In genomic region chr6:137738197-137738596, GRCh38 we compare ENCODE assay signal across 13 cellular contexts.
DNase-seq lines count a peak whose midpoint lies in the region; FAIRE-seq and TF ChIP-seq lines count a peak whose summit lies in the region.
"Had no signal": no experiment of that assay in that cellular context is flagged by ENCODE, and none has a peak within 500 bp of the region (broad histone marks: within the 10 kb centered on the region; RNA-seq: fewer than 3 reads in every experiment).

No MANE protein-coding gene starts in this region.

- peak; percentile 68 for FAIRE-seq in H54 (lab: Jason Lieb, UNC)

- no peaks in the 10 kb centered on the region for H3K36me3 ChIP-seq in kidney epithelial cell (ENCODE audit: control insufficient read depth, insufficient read depth, low read length)
- H3K36me3 ChIP-seq in HAP-1 (replicated peaks), result no peaks in the 10 kb centered on the region
- H3K36me3 ChIP-seq: gastroesophageal sphincter, spleen had no signal

- no peaks in the 10 kb centered on the region for H3K4me1 ChIP-seq in HAP-1

- no peak overlapping the region for H3K4me3 ChIP-seq in AG09309 (ENCODE audit: control insufficient read depth, low read depth, low read length)
- no peak overlapping the region for H3K4me3 ChIP-seq in astrocyte of the cerebellum (ENCODE audit: low read depth, low read length)
- H3K4me3 ChIP-seq in kidney epithelial cell (ENCODE audit: low read depth, low read length), result no peak overlapping the region
- H3K4me3 ChIP-seq in HAP-1, result no peak overlapping the region
- H3K4me3 ChIP-seq: gastroesophageal sphincter, spleen had no signal

- no peaks in the 10 kb centered on the region; the same call in 1 of the 2 replicates for H3K9me3 ChIP-seq in HAP-1
- H3K9me3 ChIP-seq: gastroesophageal sphincter, SK-N-SH, spleen had no signal

- TF ChIP-seq CTCF in AG09309 (IDR thresholded peaks at IDR 0.05; ENCODE audit: control insufficient read depth, insufficient read depth, low read depth, low read length, missing control alignments) (no peak), astrocyte of the cerebellum (IDR thresholded peaks at IDR 0.05; ENCODE audit: low read depth, low read length, missing control alignments) (no peak), kidney epithelial cell (IDR thresholded peaks at IDR 0.05; ENCODE audit: insufficient read depth, low read length, poor library complexity, severe bottlenecking) (no peak)

- peak; percentile 87 for DNase-seq in AG09309 (ENCODE audit: low read depth)
- peak; percentile 19 for DNase-seq in H54 (ENCODE audit: insufficient read length, low spot score)
- DNase-seq in astrocyte of the cerebellum (ENCODE audit: low read depth), result peak; percentile 53
- peak; percentile 69 for DNase-seq in kidney epithelial cell (ENCODE audit: low read depth)
- no peak for DNase-seq in Ammon's horn (ENCODE audit: low spot score)
- no peak for DNase-seq in effector CD4-positive, alpha-beta T cell
- DNase-seq in stimulated activated CD4-positive, alpha-beta T cell treated with anti-CD3 and anti-CD28 coated beads, Interleukin-2, amount 100 ng/mL, for 48 hours, result no peak
- DNase-seq in HAP-1 (ENCODE audit: low spot score in 2 of 2), result no peak
- DNase-seq: NCI-H1417 treated with DMSO at 0.1 percent for 48 hours, NCI-H748 treated with DMSO at 0.1 percent for 48 hours, SK-N-SH, spleen had no signal

- TF ChIP-seq POLR2A in H54 (IDR thresholded peaks at IDR 0.05; ENCODE audit: low read depth, low read length), result no peak

- in situ Hi-C loops in astrocyte of the cerebellum (cut with HindIII; ENCODE audit: low sequenced_read_pairs) (no loop called here), HAP-1 (cut with MboI; ENCODE audit: low sequenced_read_pairs) (no loop called here)

- H3K27me3 ChIP-seq in kidney epithelial cell (ENCODE audit: control insufficient read depth, insufficient read depth, low read length), result no peaks in the 10 kb centered on the region
- peaks cover 17% of the 10 kb centered on the region for H3K27me3 ChIP-seq in HAP-1 (ENCODE audit: low read depth)
- H3K27me3 ChIP-seq: gastroesophageal sphincter, spleen had no signal

Comparison
In these comparisons a context has a peak if more than half of its experiments do, and no peak if none do; other contexts are left out.
1. DNase-seq: peak in AG09309 (single experiment), H54 (single experiment), astrocyte of the cerebellum (single experiment) and kidney epithelial cell (single experiment); none in Ammon's horn (single experiment), effector CD4-positive, alpha-beta T cell (single experiment), stimulated activated CD4-positive, alpha-beta T cell treated with anti-CD3 and anti-CD28 coated beads, Interleukin-2, amount 100 ng/mL, for 48 hours (0 of 2) and HAP-1 (0 of 2).